Comparison of ENCODE assay signal across 8 cellular contexts in the genomic region with DNA sequence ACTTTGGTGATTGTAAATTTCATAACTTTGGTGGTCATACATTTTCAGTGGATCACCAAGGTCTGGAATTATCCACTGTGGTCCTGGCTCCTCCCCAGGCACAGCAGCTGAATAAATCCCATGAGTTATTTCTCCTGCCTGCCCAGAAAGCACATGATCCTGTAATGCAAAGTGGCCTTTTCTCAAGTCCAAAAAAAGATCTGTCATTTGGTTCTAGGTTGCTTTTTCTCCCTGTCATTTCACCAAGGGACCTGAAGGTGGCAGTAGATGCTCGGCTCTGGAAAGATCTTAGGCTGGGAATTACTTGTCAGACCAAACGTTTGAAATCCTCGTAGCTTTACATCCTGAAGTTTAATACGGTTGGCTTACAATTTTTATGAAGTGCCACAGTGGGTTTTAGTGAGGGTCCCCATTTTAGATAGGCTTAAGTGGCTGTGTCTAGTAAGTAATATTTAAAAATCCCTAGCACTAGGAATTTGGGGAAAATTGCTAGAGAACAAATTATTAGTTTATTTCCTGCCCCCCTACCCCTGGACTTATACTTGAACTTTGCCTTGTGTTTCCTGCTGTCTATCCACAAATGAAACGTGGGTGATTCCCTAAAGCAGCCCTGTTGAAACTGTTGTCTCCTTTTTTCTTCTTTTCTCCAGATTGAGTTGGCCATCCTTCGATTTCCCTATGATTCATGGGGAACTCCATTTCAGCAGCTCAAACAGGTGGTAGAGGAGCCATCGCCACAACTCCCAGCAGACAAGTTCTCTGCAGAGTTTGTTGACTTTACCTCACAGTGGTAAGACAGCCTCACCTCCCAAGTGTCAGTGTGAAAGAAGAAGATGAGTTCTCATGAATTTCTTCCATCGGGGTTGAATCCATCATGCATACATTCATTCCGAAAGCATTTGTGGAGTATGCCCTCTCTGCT.
DNase-seq lines count a peak whose midpoint lies in the region; ATAC-seq and TF ChIP-seq lines count a peak whose summit lies in the region.

No MANE protein-coding gene starts in this region.

- no peaks in the 10 kb centered on the region for H3K9me3 ChIP-seq in Panc1 (ENCODE audit: control insufficient read depth, insufficient read depth, low read depth, low read length)

- H3K27ac ChIP-seq in Panc1 (ENCODE audit: low read length): no peak overlapping the region

- no peak for ATAC-seq in activated naive CD8-positive, alpha-beta T cell treated with anti-CD3 and anti-CD28 coated beads, Interleukin-2, amount 50 U/mL, for 24 hours
- peak; percentile 80 for ATAC-seq in Panc1
- no peak for ATAC-seq in GM21786 (IDR thresholded peaks at IDR 0.05; ENCODE audit: unreplicated experiment)
- no peak for ATAC-seq in activated CD8-positive, alpha-beta memory T cell treated with anti-CD3 and anti-CD28 coated beads, Interleukin-2, amount 10 ng/mL, durations not matched to agents 7 days and 5 days

- H3K36me3 ChIP-seq in Panc1 (ENCODE audit: control insufficient read depth, insufficient read depth, low read length): no peaks in the 10 kb centered on the region; the same call in 1 of the 2 replicates

- TF ChIP-seq CTCF in Panc1 (IDR thresholded peaks at IDR 0.05) (peak; percentile 92), epithelial cell of esophagus (IDR thresholded peaks at IDR 0.05; ENCODE audit: insufficient read depth, low read depth, low read length, missing control alignments) (peak; percentile 99)

- H3K27ac Mint-ChIP-seq in activated naive CD8-positive, alpha-beta T cell treated with anti-CD3 and anti-CD28 coated beads, Interleukin-2, amount 50 U/mL, for 24 hours: no peak overlapping the region
- no peak overlapping the region for H3K27ac Mint-ChIP-seq in activated naive CD8-positive, alpha-beta T cell treated with anti-CD3 and anti-CD28 coated beads for 36 hours
- no peak overlapping the region for H3K27ac Mint-ChIP-seq in activated CD8-positive, alpha-beta memory T cell treated with anti-CD3 and anti-CD28 coated beads, Interleukin-2, amount 10 ng/mL, durations not matched to agents 7 days and 5 days

- no peaks in the 10 kb centered on the region for H3K4me1 ChIP-seq in Panc1 (ENCODE audit: control insufficient read depth, insufficient read depth, low read length)

- POLR2A ChIA-PET in Panc1 (lab: Charles Lee): no interaction called here

- no peak overlapping the region for H3K4me3 ChIP-seq in Panc1 (ENCODE audit: low read depth in 2 of 2, low read length in 2 of 2)
- H3K4me3 ChIP-seq in epithelial cell of esophagus (ENCODE audit: low read length): no peak overlapping the region

- DNase-seq in activated naive CD8-positive, alpha-beta T cell treated with anti-CD3 and anti-CD28 coated beads, Interleukin-2, amount 50 U/mL, for 24 hours: peak; percentile 15
- no peak for DNase-seq in activated naive CD8-positive, alpha-beta T cell treated with anti-CD3 and anti-CD28 coated beads for 36 hours
- DNase-seq in HuH-7.5 (ENCODE audit: low spot score) (peak; percentile 14), Panc1 (ENCODE audit: low read depth, low spot score) (peak; percentile 48), epithelial cell of esophagus (ENCODE audit: low read depth) (peak; percentile 72), middle frontal gyrus (ENCODE audit: extremely low spot score, low spot score) (peak; percentile 64)
- DNase-seq in activated CD8-positive, alpha-beta memory T cell treated with anti-CD3 and anti-CD28 coated beads, Interleukin-2, amount 10 ng/mL, durations not matched to agents 7 days and 5 days: no peak

- no peaks in the 10 kb centered on the region for H3K27me3 Mint-ChIP-seq in activated naive CD8-positive, alpha-beta T cell treated with anti-CD3 and anti-CD28 coated beads, Interleukin-2, amount 50 U/mL, for 24 hours
- H3K27me3 Mint-ChIP-seq in activated naive CD8-positive, alpha-beta T cell treated with anti-CD3 and anti-CD28 coated beads for 36 hours: no peaks in the 10 kb centered on the region
- no peaks in the 10 kb centered on the region for H3K27me3 Mint-ChIP-seq in activated CD8-positive, alpha-beta memory T cell treated with anti-CD3 and anti-CD28 coated beads, Interleukin-2, amount 10 ng/mL, durations not matched to agents 7 days and 5 days

- in situ Hi-C loops in Panc1 (cut with HindIII; ENCODE audit: low pct_unique_long_range_greater_than_20kb, low sequenced_read_pairs): no loop called here

- H3K9me3 Mint-ChIP-seq in activated naive CD8-positive, alpha-beta T cell treated with anti-CD3 and anti-CD28 coated beads, Interleukin-2, amount 50 U/mL, for 24 hours: no peaks in the 10 kb centered on the region
- H3K9me3 Mint-ChIP-seq in activated naive CD8-positive, alpha-beta T cell treated with anti-CD3 and anti-CD28 coated beads for 36 hours: peaks cover 2% of the 10 kb centered on the region
- no peaks in the 10 kb centered on the region for H3K9me3 Mint-ChIP-seq in activated CD8-positive, alpha-beta memory T cell treated with anti-CD3 and anti-CD28 coated beads, Interleukin-2, amount 10 ng/mL, durations not matched to agents 7 days and 5 days (ENCODE audit: low read depth)

- no peaks in the 10 kb centered on the region for H3K27me3 ChIP-seq in Panc1 (ENCODE audit: control insufficient read depth, insufficient read depth, low read length)

- H3K4me1 Mint-ChIP-seq in activated naive CD8-positive, alpha-beta T cell treated with anti-CD3 and anti-CD28 coated beads, Interleukin-2, amount 50 U/mL, for 24 hours: peaks cover 2% of the 10 kb centered on the region
- H3K4me1 Mint-ChIP-seq in activated naive CD8-positive, alpha-beta T cell treated with anti-CD3 and anti-CD28 coated beads for 36 hours: no peaks in the 10 kb centered on the region
- peaks cover 5% of the 10 kb centered on the region for H3K4me1 Mint-ChIP-seq in activated CD8-positive, alpha-beta memory T cell treated with anti-CD3 and anti-CD28 coated beads, Interleukin-2, amount 10 ng/mL, durations not matched to agents 7 days and 5 days

- CTCF ChIA-PET in Panc1 (lab: Charles Lee): interaction anchor here (0.6 to 1.2 kb wide), 4 partner anchors 43 to 1104 kb away, joined by 3 to 7 read pairs (median 3); no protein-coding TSS in a partner anchor
- CTCF ChIA-PET in activated CD8-positive, alpha-beta memory T cell treated with anti-CD3 and anti-CD28 coated beads, Interleukin-2, amount 10 ng/mL, durations not matched to agents 7 days and 5 days (lab: Charles Lee): interaction anchor here (0.6 to 4.3 kb wide), 7 partner anchors 10 to 450 kb away, joined by 3 to 14 read pairs (median 5); partner anchors contain the start of gene MAP2K6

- peaks cover 6% of the 10 kb centered on the region for H3K36me3 Mint-ChIP-seq in activated naive CD8-positive, alpha-beta T cell treated with anti-CD3 and anti-CD28 coated beads, Interleukin-2, amount 50 U/mL, for 24 hours (ENCODE audit: low read depth)
- peaks cover 5% of the 10 kb centered on the region for H3K36me3 Mint-ChIP-seq in activated naive CD8-positive, alpha-beta T cell treated with anti-CD3 and anti-CD28 coated beads for 36 hours
- peaks cover 1% of the 10 kb centered on the region for H3K36me3 Mint-ChIP-seq in activated CD8-positive, alpha-beta memory T cell treated with anti-CD3 and anti-CD28 coated beads, Interleukin-2, amount 10 ng/mL, durations not matched to agents 7 days and 5 days

- no TSS peak for BruUV-seq in Panc1 (replicated peaks; lab: Mats Ljungman, UMichigan)

- intact Hi-C loops in Panc1 (cut with micrococcal nuclease; ENCODE audit: unreplicated experiment): loop anchor here (5.0 kb wide), 2 partner anchors 616 to 1101 kb away; no protein-coding TSS in a partner anchor

- no peak overlapping the region for H3K4me3 Mint-ChIP-seq in activated naive CD8-positive, alpha-beta T cell treated with anti-CD3 and anti-CD28 coated beads, Interleukin-2, amount 50 U/mL, for 24 hours
- H3K4me3 Mint-ChIP-seq in activated naive CD8-positive, alpha-beta T cell treated with anti-CD3 and anti-CD28 coated beads for 36 hours: no peak overlapping the region
- H3K4me3 Mint-ChIP-seq in activated CD8-positive, alpha-beta memory T cell treated with anti-CD3 and anti-CD28 coated beads, Interleukin-2, amount 10 ng/mL, durations not matched to agents 7 days and 5 days: no peak overlapping the region

Comparison
In these comparisons a context has a peak if more than half of its experiments do, and no peak if none do; other contexts are left out.
1. DNase-seq: peak in activated naive CD8-positive, alpha-beta T cell treated with anti-CD3 and anti-CD28 coated beads, Interleukin-2, amount 50 U/mL, for 24 hours (single experiment), HuH-7.5 (single experiment), Panc1 (single experiment), epithelial cell of esophagus (single experiment) and middle frontal gyrus (single experiment); none in activated naive CD8-positive, alpha-beta T cell treated with anti-CD3 and anti-CD28 coated beads for 36 hours (single experiment) and activated CD8-positive, alpha-beta memory T cell treated with anti-CD3 and anti-CD28 coated beads, Interleukin-2, amount 10 ng/mL, durations not matched to agents 7 days and 5 days (single experiment).